Comparison of ENCODE assay signal across 8 cellular contexts in the genomic region with DNA sequence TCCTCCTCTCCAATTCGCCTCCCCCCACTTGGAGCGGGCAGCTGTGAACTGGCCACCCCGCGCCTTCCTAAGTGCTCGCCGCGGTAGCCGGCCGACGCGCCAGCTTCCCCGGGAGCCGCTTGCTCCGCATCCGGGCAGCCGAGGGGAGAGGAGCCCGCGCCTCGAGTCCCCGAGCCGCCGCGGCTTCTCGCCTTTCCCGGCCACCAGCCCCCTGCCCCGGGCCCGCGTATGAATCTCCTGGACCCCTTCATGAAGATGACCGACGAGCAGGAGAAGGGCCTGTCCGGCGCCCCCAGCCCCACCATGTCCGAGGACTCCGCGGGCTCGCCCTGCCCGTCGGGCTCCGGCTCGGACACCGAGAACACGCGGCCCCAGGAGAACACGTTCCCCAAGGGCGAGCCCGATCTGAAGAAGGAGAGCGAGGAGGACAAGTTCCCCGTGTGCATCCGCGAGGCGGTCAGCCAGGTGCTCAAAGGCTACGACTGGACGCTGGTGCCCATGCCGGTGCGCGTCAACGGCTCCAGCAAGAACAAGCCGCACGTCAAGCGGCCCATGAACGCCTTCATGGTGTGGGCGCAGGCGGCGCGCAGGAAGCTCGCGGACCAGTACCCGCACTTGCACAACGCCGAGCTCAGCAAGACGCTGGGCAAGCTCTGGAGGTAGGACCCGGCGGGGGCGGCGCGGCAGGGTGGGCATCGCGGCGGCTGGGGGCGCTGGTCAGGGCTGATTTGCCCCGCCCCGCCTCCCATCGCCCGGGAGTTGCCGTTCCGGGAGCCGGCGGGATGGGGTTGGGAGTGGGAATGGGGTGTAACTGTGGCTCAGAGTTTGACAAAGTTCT. TPM values are rescaled to one million over a fixed set of nuclear protein-coding genes. Genes with fewer than 3 reads are reported as not detected.
A peak's percentile ranks its signal among the peaks of the same experiment; 100 is the strongest.
DNase-seq lines count a peak whose midpoint lies in the region; ATAC-seq, FAIRE-seq and TF ChIP-seq lines count a peak whose summit lies in the region.

No MANE protein-coding gene starts in this region.

- no peak for FAIRE-seq in GM19239 (lab: Jason Lieb, UNC)

- DNase-seq in Ammon's horn (ENCODE audit: low spot score) (peak; percentile 42), HuH-7.5 (ENCODE audit: low spot score) (peak; percentile 54), brain pericyte (ENCODE audit: low read depth, low spot score) (peak; percentile 61), left colon (peak in 1 of 2 donors; percentile 58), testis (no peak), UCSD-AML1 (lab: John Stamatoyannopoulos, UW; ENCODE audit: unreplicated experiment) (no peak), GM19239 (ENCODE audit: insufficient read length, low spot score) (no peak)

- no peak for TF ChIP-seq POLR2A in testis (IDR thresholded peaks at IDR 0.05)

- no peaks in the 10 kb centered on the region for H3K36me3 ChIP-seq in testis (ENCODE audit: low read depth, missing control alignments)

- peak overlapping the region; percentile 64 to 81 for H3K4me3 ChIP-seq in testis

- H3K27ac ChIP-seq in testis = peak overlapping the region; percentile 57 to 66

- H3K9me3 ChIP-seq in testis = no peaks in the 10 kb centered on the region

- no peaks in the 10 kb centered on the region for H3K27me3 ChIP-seq in testis

- peaks cover 3% of the 10 kb centered on the region for H3K4me1 ChIP-seq in testis

- 0 to 1% methylated on average over 7 to 69 of the region's 88 CpGs for WGBS in testis, 2 donors

- TF ChIP-seq CTCF in testis (IDR thresholded peaks at IDR 0.05) = no peak

- peak; percentile 5 for ATAC-seq in GM19372 (IDR thresholded peaks at IDR 0.05; ENCODE audit: low read depth, unreplicated experiment)
- peak; percentile 17 for ATAC-seq in left colon

- intact Hi-C loops in left colon (cut with DNase I, micrococcal nuclease) = loop anchor here in 1 of 2 donors (10.0 kb wide), 1 partner anchor 403 kb away; no protein-coding TSS in a partner anchor
- intact Hi-C loops in testis (cut with DNase I; ENCODE audit: low total_unique reads) = no loop called here

RNA-seq across cellular contexts. Expression of gene SOX9, which starts 0.6 kb away (rescaled TPM):
- total RNA-seq in left colon (10 to 100 TPM; 41.1 to 49.7 TPM), testis (100 to 1,000 TPM; 166 to 240 TPM)
- polyA plus RNA-seq in testis (ENCODE audit: insufficient read depth, low read depth, low replicate concordance) = 80.0 TPM

Comparison
In these comparisons a context has a peak if more than half of its experiments do, and no peak if none do; other contexts are left out.
1. DNase-seq: peak in Ammon's horn (single experiment), HuH-7.5 (single experiment) and brain pericyte (single experiment); none in testis (single experiment), UCSD-AML1 (single experiment) and GM19239 (single experiment).